Comparison of ENCODE assay signal across 9 cellular contexts in genomic region chr13:110520431-110521295, GRCh38. TPM values are rescaled to one million over a fixed set of nuclear protein-coding genes. Genes with fewer than 3 reads are reported as not detected.
DNase-seq lines count a peak whose midpoint lies in the region; ATAC-seq and TF ChIP-seq lines count a peak whose summit lies in the region.
"Had no signal": no experiment of that assay in that cellular context is flagged by ENCODE, and none has a peak within 500 bp of the region (broad histone marks: within the 10 kb centered on the region; RNA-seq: fewer than 3 reads in every experiment).

No MANE protein-coding gene starts in this region.

- no TSS peak for BruUV-seq in Calu3 (replicated peaks; lab: Mats Ljungman, UMichigan)

- H3K27ac Mint-ChIP-seq in Calu3 (ENCODE audit: unreplicated experiment) (no peak overlapping the region), mesothelial cell of epicardium (no peak overlapping the region)

- intact Hi-C loops in Calu3 (cut with micrococcal nuclease; ENCODE audit: unreplicated experiment), result no loop called here

- no peak for TF ChIP-seq CTCF in AG09319 (IDR thresholded peaks at IDR 0.05; ENCODE audit: low read depth, low read length)
- TF ChIP-seq CTCF in fibroblast of the aortic adventitia (IDR thresholded peaks at IDR 0.05; ENCODE audit: insufficient read depth, low read length), result no peak
- TF ChIP-seq CTCF in omental fat pad (IDR thresholded peaks at IDR 0.05), result no peak
- no peak for TF ChIP-seq CTCF in Calu3 (IDR thresholded peaks at IDR 0.05; ENCODE audit: unreplicated experiment)
- TF ChIP-seq CTCF in mesothelial cell of epicardium (IDR thresholded peaks at IDR 0.05; ENCODE audit: unreplicated experiment), result no peak

- H3K9me3 Mint-ChIP-seq in Calu3 (ENCODE audit: low read depth, unreplicated experiment) (no peaks in the 10 kb centered on the region), mesothelial cell of epicardium (no peaks in the 10 kb centered on the region)

- CTCF ChIA-PET in Calu3 (lab: Charles Lee), result no interaction called here

- H3K27me3 Mint-ChIP-seq in Calu3 (ENCODE audit: unreplicated experiment) (no peaks in the 10 kb centered on the region), mesothelial cell of epicardium (ENCODE audit: low read depth) (no peaks in the 10 kb centered on the region)

- H3K4me3 Mint-ChIP-seq in Calu3 (ENCODE audit: low read depth, unreplicated experiment), result no peak overlapping the region
- H3K4me3 Mint-ChIP-seq in mesothelial cell of epicardium, result no peak overlapping the region

- no peak overlapping the region for H3K4me3 ChIP-seq in fibroblast of the aortic adventitia (ENCODE audit: low read depth, low read length)

- ATAC-seq in omental fat pad (ENCODE audit: low FRiP score) (peak; percentile 82), GM21360 (IDR thresholded peaks at IDR 0.05; ENCODE audit: unreplicated experiment) (no peak)

- DNase-seq in AG09319 (ENCODE audit: extremely low read depth, low read depth) (peak; percentile 43), RPMI7951 (ENCODE audit: low read depth) (peak; percentile 68), fibroblast of the aortic adventitia (ENCODE audit: low read depth) (peak; percentile 93), omental fat pad (ENCODE audit: low spot score) (peak; percentile 42), NCI-H1105 (lab: John Stamatoyannopoulos, UW) (no peak), Calu3 (no peak), mesothelial cell of epicardium (ENCODE audit: low spot score in 2 of 2, unreplicated experiment in 2 of 2) (no peak)
- DNase-seq: NCI-H2081 treated with DMSO at 0.1 percent for 48 hours had no signal

- no peaks in the 10 kb centered on the region for H3K36me3 Mint-ChIP-seq in Calu3 (ENCODE audit: insufficient read depth, unreplicated experiment)
- no peaks in the 10 kb centered on the region for H3K36me3 Mint-ChIP-seq in mesothelial cell of epicardium

- H3K4me1 Mint-ChIP-seq in Calu3 (ENCODE audit: low read depth, unreplicated experiment) (no peaks in the 10 kb centered on the region), mesothelial cell of epicardium (peaks cover 11% of the 10 kb centered on the region)

RNA-seq across cellular contexts. Expression of gene RAB20, which starts 40.9 kb away (rescaled TPM):
- total RNA-seq in RPMI7951 (2014; rRNA removed; shearing (Covaris generic)), result 16.6 and 21.8 TPM in 2 replicates
- total RNA-seq in fibroblast of the aortic adventitia (ENCODE audit: low replicate concordance) (1.6 and 3.5 TPM in 2 replicates), omental fat pad (10 to 100 TPM; 34.7 to 67.9 (median 49.4) TPM), Calu3 (2022) (9.7 and 11.9 TPM in 2 replicates), mesothelial cell of epicardium (8.9 to 10.2 TPM (median 9.6 TPM) in 3 replicates)

Comparison
In these comparisons a context has a peak if more than half of its experiments do, and no peak if none do; other contexts are left out.
1. DNase-seq: peak in AG09319 (single experiment), RPMI7951 (single experiment), fibroblast of the aortic adventitia (single experiment) and omental fat pad (single experiment); none in NCI-H1105 (single experiment), Calu3 (single experiment) and mesothelial cell of epicardium (0 of 2).